Comparison of ENCODE assay signal across 1 cellular context in genomic region chr19:55442372-55443044, GRCh38.
TF ChIP-seq lines count a peak whose summit lies in the region.

No MANE protein-coding gene starts in this region.

TF ChIP-seq in SK-N-SH treated with all-trans-retinoic acid at 6 μM for 48 hours, 23 proteins besides CTCF, POLR2A, EP300 and RAD21 (continued from another document):
- TF ChIP-seq OSR1 (CRISPR knock-in tag; IDR thresholded peaks at IDR 0.05): no peak
- no peak for TF ChIP-seq CSRNP3 (CRISPR knock-in tag; IDR thresholded peaks at IDR 0.05)
